ENCODE assay signal across 2 cellular contexts in genomic region chr11:1198766-1199688, GRCh38.
TF ChIP-seq lines count a peak whose summit lies in the region.

No MANE protein-coding gene starts in this region.

TF ChIP-seq in SK-N-SH, 30 proteins besides CTCF, POLR2A, EP300 and RAD21 (continued from another document):
- no peak for TF ChIP-seq USF2 (IDR thresholded peaks at IDR 0.05; ENCODE audit: borderline replicate concordance, low read depth, low read length)
TF ChIP-seq in SK-N-SH: peak in this region for 0.

TF ChIP-seq in SK-N-SH treated with all-trans-retinoic acid at 6 μM for 48 hours, 23 proteins besides CTCF, POLR2A, EP300 and RAD21 (continued from another document):
- TF ChIP-seq POU6F1 (CRISPR knock-in tag; IDR thresholded peaks at IDR 0.05; ENCODE audit: borderline replicate concordance, low read depth) (no peak), ZFP3 (CRISPR knock-in tag; IDR thresholded peaks at IDR 0.05) (no peak)
TF ChIP-seq in SK-N-SH treated with all-trans-retinoic acid at 6 μM for 48 hours: peak in this region for 0.
